In genomic region chr17:41338961-41339485, GRCh38 we compare ENCODE assay signal across 10 cellular contexts. TPM values are rescaled to one million over a fixed set of nuclear protein-coding genes. Genes with fewer than 3 reads are reported as not detected.
DNase-seq lines count a peak whose midpoint lies in the region; ATAC-seq, FAIRE-seq and TF ChIP-seq lines count a peak whose summit lies in the region.
"Had no signal": no experiment of that assay in that cellular context is flagged by ENCODE, and none has a peak within 500 bp of the region (broad histone marks: within the 10 kb centered on the region; RNA-seq: fewer than 3 reads in every experiment).

No MANE protein-coding gene starts in this region.

- H3K4me3 ChIP-seq in BLaER1 (no peak overlapping the region), stomach (no peak overlapping the region), kidney (ENCODE audit: low read length in 2 of 2) (no peak overlapping the region)

- H3K4me1 Mint-ChIP-seq in activated CD4-positive, alpha-beta T cell treated with anti-CD3 and anti-CD28 coated beads, Interleukin-2, amount 10 ng/mL, durations not matched to agents 7 days and 5 days: peaks cover 74% of the 10 kb centered on the region

- no peak for FAIRE-seq in kidney (lab: Jason Lieb, UNC)
- FAIRE-seq: colon had no signal

- peaks cover 26% of the 10 kb centered on the region for H3K4me1 ChIP-seq in BLaER1
- peaks cover 0 to 12% (median 6%) of the 10 kb centered on the region in 4 donors for H3K4me1 ChIP-seq in stomach
- peaks cover 0 to 2% of the 10 kb centered on the region in 2 donors for H3K4me1 ChIP-seq in kidney (ENCODE audit: control insufficient read depth in 1 of 2, insufficient read depth in 1 of 2, low read depth in 1 of 2, low read length in 2 of 2)

- no peak overlapping the region for H3K9ac ChIP-seq in BLaER1
- H3K9ac ChIP-seq in kidney (ENCODE audit: low read length in 2 of 2): no peak overlapping the region

- TF ChIP-seq EP300 in stomach (IDR thresholded peaks at IDR 0.05): no peak

- WGBS in stomach, 5 donors: 21 to 32% (median 25%) methylated on average over 5 of the region's 5 CpGs

- H3K27ac Mint-ChIP-seq in activated CD4-positive, alpha-beta T cell treated with anti-CD3 and anti-CD28 coated beads, Interleukin-2, amount 10 ng/mL, durations not matched to agents 7 days and 5 days: peak overlapping the region; percentile 92

- peak; percentile 51 for ATAC-seq in GM19463 (IDR thresholded peaks at IDR 0.05; ENCODE audit: unreplicated experiment)
- ATAC-seq in HG03139 (IDR thresholded peaks at IDR 0.05; ENCODE audit: unreplicated experiment): no peak
- ATAC-seq in GM18520 (IDR thresholded peaks at IDR 0.05; ENCODE audit: unreplicated experiment): no peak

- peak overlapping the region; percentile 16 for H3K4me3 Mint-ChIP-seq in activated CD4-positive, alpha-beta T cell treated with anti-CD3 and anti-CD28 coated beads, Interleukin-2, amount 10 ng/mL, durations not matched to agents 7 days and 5 days

- H3K36me3 ChIP-seq in BLaER1 (no peaks in the 10 kb centered on the region), stomach (no peaks in the 10 kb centered on the region), kidney (ENCODE audit: control insufficient read depth in 1 of 2, insufficient read depth in 2 of 2, low read length in 2 of 2) (no peaks in the 10 kb centered on the region)

- CTCF ChIA-PET in activated CD4-positive, alpha-beta T cell treated with anti-CD3 and anti-CD28 coated beads, Interleukin-2, amount 10 ng/mL, durations not matched to agents 7 days and 5 days (lab: Charles Lee): interaction anchor here (1.2 to 2.4 kb wide), 2 partner anchors 10 to 95 kb away, joined by 3 to 6 read pairs; no protein-coding TSS in a partner anchor

- H4K20me1 ChIP-seq in BLaER1: no peaks in the 10 kb centered on the region

- POLR2A ChIA-PET in activated CD4-positive, alpha-beta T cell treated with anti-CD3 and anti-CD28 coated beads, Interleukin-2, amount 10 ng/mL, durations not matched to agents 7 days and 5 days (lab: Charles Lee): no interaction called here

- no peak overlapping the region for H3K27ac ChIP-seq in BLaER1
- H3K27ac ChIP-seq in stomach: no peak overlapping the region
- H3K27ac ChIP-seq in kidney (ENCODE audit: low read depth in 2 of 2, low read length in 2 of 2): no peak overlapping the region

- intact Hi-C loops in stomach (cut with DNase I; ENCODE audit: low total_unique reads): no loop called here
- intact Hi-C loops in kidney (cut with DNase I): no loop called here

- TF ChIP-seq CTCF in stomach (IDR thresholded peaks at IDR 0.05) (no peak), kidney (IDR thresholded peaks at IDR 0.05; ENCODE audit: borderline replicate concordance, extremely low read depth, insufficient read depth) (no peak)

- H3K4me2 ChIP-seq in BLaER1: peak overlapping the region; percentile 6; the same call in 1 of the 2 replicates

- H3K27me3 Mint-ChIP-seq in activated CD4-positive, alpha-beta T cell treated with anti-CD3 and anti-CD28 coated beads, Interleukin-2, amount 10 ng/mL, durations not matched to agents 7 days and 5 days: peaks cover 5% of the 10 kb centered on the region

- peaks cover 12% of the 10 kb centered on the region for H3K9me3 Mint-ChIP-seq in activated CD4-positive, alpha-beta T cell treated with anti-CD3 and anti-CD28 coated beads, Interleukin-2, amount 10 ng/mL, durations not matched to agents 7 days and 5 days

- no peak for TF ChIP-seq POLR2A in stomach (IDR thresholded peaks at IDR 0.05)

- peaks cover 27% of the 10 kb centered on the region for H3K36me3 Mint-ChIP-seq in activated CD4-positive, alpha-beta T cell treated with anti-CD3 and anti-CD28 coated beads, Interleukin-2, amount 10 ng/mL, durations not matched to agents 7 days and 5 days (ENCODE audit: low read depth)

- H3K9me3 ChIP-seq in BLaER1: peaks cover 31% of the 10 kb centered on the region
- H3K9me3 ChIP-seq in stomach: peaks cover 0 to 17% (median 10%) of the 10 kb centered on the region in 4 donors
- H3K9me3 ChIP-seq in kidney (ENCODE audit: control insufficient read depth in 1 of 2, low read length in 2 of 2): no peaks in the 10 kb centered on the region

- peak; percentile 61 for DNase-seq in activated CD4-positive, alpha-beta T cell treated with anti-CD3 and anti-CD28 coated beads, Interleukin-2, amount 10 ng/mL, durations not matched to agents 7 days and 5 days
- DNase-seq in foreskin melanocyte: peak; percentile 14
- no peak for DNase-seq in stomach
- no peak for DNase-seq in kidney
- DNase-seq: GF-D8 had no signal

- H3K27me3 ChIP-seq in BLaER1 (no peaks in the 10 kb centered on the region), stomach (no peaks in the 10 kb centered on the region)

RNA-seq across cellular contexts. Expression of gene KRT33A, which starts 11.6 kb away (rescaled TPM):
- not detected for total RNA-seq in activated CD4-positive, alpha-beta T cell treated with anti-CD3 and anti-CD28 coated beads, Interleukin-2, amount 10 ng/mL, durations not matched to agents 7 days and 5 days
- total RNA-seq in stomach: not detected
- under 1 TPM in 1 of 3 donors, not detected in 2; 0.45 TPM for polyA plus RNA-seq in stomach
- total RNA-seq in kidney: not detected
- not detected for polyA plus RNA-seq in kidney (ENCODE audit: insufficient read depth, low read depth, low replicate concordance)

RNA-seq across cellular contexts. Expression of gene KRTAP17-1, which starts 23.5 kb away (rescaled TPM):
- total RNA-seq in activated CD4-positive, alpha-beta T cell treated with anti-CD3 and anti-CD28 coated beads, Interleukin-2, amount 10 ng/mL, durations not matched to agents 7 days and 5 days: not detected
- total RNA-seq in stomach: not detected
- not detected for polyA plus RNA-seq in stomach
- not detected for total RNA-seq in kidney
- polyA plus RNA-seq in kidney (ENCODE audit: insufficient read depth, low read depth, low replicate concordance): not detected

RNA-seq across cellular contexts. Expression of gene KRTAP16-1, which starts 29.9 kb away (rescaled TPM):
- under 1 TPM in 1 of 2 experiments, not detected in 1; 0.12 TPM for total RNA-seq in activated CD4-positive, alpha-beta T cell treated with anti-CD3 and anti-CD28 coated beads, Interleukin-2, amount 10 ng/mL, durations not matched to agents 7 days and 5 days
- total RNA-seq in stomach (not detected), kidney (not detected)
- polyA plus RNA-seq in stomach (not detected), kidney (ENCODE audit: insufficient read depth, low read depth, low replicate concordance) (not detected)

RNA-seq across cellular contexts. Expression of gene KRT33B, which starts 30.6 kb away (rescaled TPM):
- not detected for total RNA-seq in activated CD4-positive, alpha-beta T cell treated with anti-CD3 and anti-CD28 coated beads, Interleukin-2, amount 10 ng/mL, durations not matched to agents 7 days and 5 days
- total RNA-seq in stomach: not detected
- polyA plus RNA-seq in stomach: not detected
- not detected for total RNA-seq in kidney
- not detected for polyA plus RNA-seq in kidney (ENCODE audit: insufficient read depth, low read depth, low replicate concordance)

RNA-seq across cellular contexts. Expression of gene KRTAP29-1, which starts 36.4 kb away (rescaled TPM):
- not detected for total RNA-seq in activated CD4-positive, alpha-beta T cell treated with anti-CD3 and anti-CD28 coated beads, Interleukin-2, amount 10 ng/mL, durations not matched to agents 7 days and 5 days
- total RNA-seq in stomach (not detected), kidney (not detected)
- polyA plus RNA-seq in stomach (not detected), kidney (ENCODE audit: insufficient read depth, low read depth, low replicate concordance) (not detected)

Comparison
In these comparisons a context has a peak if more than half of its experiments do, and no peak if none do; other contexts are left out.
1. DNase-seq: peak in activated CD4-positive, alpha-beta T cell treated with anti-CD3 and anti-CD28 coated beads, Interleukin-2, amount 10 ng/mL, durations not matched to agents 7 days and 5 days (single experiment) and foreskin melanocyte (single experiment); none in stomach (single experiment) and kidney (single experiment).